1 cellular context compared by ENCODE assay signal in genomic region chr3:115728013-115728412, GRCh38.
TF ChIP-seq lines count a peak whose summit lies in the region.

No MANE protein-coding gene starts in this region.

TF ChIP-seq in HepG2, 621 proteins besides CTCF, POLR2A, EP300 and RAD21 (continued from another document):
- TF ChIP-seq AFF4 (CRISPR knock-in tag; IDR thresholded peaks at IDR 0.05) (no peak), HOMEZ (CRISPR knock-in tag; IDR thresholded peaks at IDR 0.05; ENCODE audit: low read depth) (no peak), NR2F1 (CRISPR knock-in tag; IDR thresholded peaks at IDR 0.05) (no peak), ZNF513 (CRISPR knock-in tag; conservative IDR thresholded peaks at IDR 0.05) (no peak), ZNF253 (CRISPR knock-in tag; IDR thresholded peaks at IDR 0.05; ENCODE audit: borderline replicate concordance) (no peak), GZF1 (CRISPR knock-in tag; IDR thresholded peaks at IDR 0.05) (no peak), ZNF224 (CRISPR knock-in tag; IDR thresholded peaks at IDR 0.05) (no peak), SAFB2 (CRISPR knock-in tag; IDR thresholded peaks at IDR 0.05; ENCODE audit: borderline replicate concordance, low read depth) (no peak), HNF1A (IDR thresholded peaks at IDR 0.05; ENCODE audit: low read depth) (no peak), HNF1A (CRISPR knock-in tag; IDR thresholded peaks at IDR 0.05; ENCODE audit: borderline replicate concordance) (no peak), BATF2 (CRISPR knock-in tag; IDR thresholded peaks at IDR 0.05) (no peak), ZNF781 (CRISPR knock-in tag; IDR thresholded peaks at IDR 0.05; ENCODE audit: borderline replicate concordance, not compliant biosample characterization) (no peak), ZNF660 (CRISPR knock-in tag; IDR thresholded peaks at IDR 0.05; ENCODE audit: borderline replicate concordance, low read depth) (no peak)
